Comparison of ENCODE assay signal across 10 cellular contexts in genomic region chr4:107826427-107826980, GRCh38. TPM values are rescaled to one million over a fixed set of nuclear protein-coding genes. Genes with fewer than 3 reads are reported as not detected.
DNase-seq lines count a peak whose midpoint lies in the region; ATAC-seq and TF ChIP-seq lines count a peak whose summit lies in the region.
"Had no signal": no experiment of that assay in that cellular context is flagged by ENCODE, and none has a peak within 500 bp of the region (broad histone marks: within the 10 kb centered on the region; RNA-seq: fewer than 3 reads in every experiment).

No MANE protein-coding gene starts in this region.

- intact Hi-C loops in right lobe of liver (cut with DNase I), result no loop called here
- intact Hi-C loops in activated CD4-positive, alpha-beta T cell treated with anti-CD3 and anti-CD28 coated beads for 36 hours (cut with DNase I, micrococcal nuclease), result no loop called here

- ATAC-seq in right lobe of liver (peak; percentile 23 to 42 (median 32)), thoracic aorta (ENCODE audit: insufficient number of reproducible peaks, low FRiP score, low read depth) (no peak), GM19351 (IDR thresholded peaks at IDR 0.05; ENCODE audit: unreplicated experiment) (no peak)
- no peak for ATAC-seq in activated CD4-positive, alpha-beta T cell treated with anti-CD3 and anti-CD28 coated beads for 36 hours

- peaks cover 35% of the 10 kb centered on the region for H3K4me1 Mint-ChIP-seq in chondrocyte (ENCODE audit: low read depth)
- peaks cover 10% of the 10 kb centered on the region for H3K4me1 Mint-ChIP-seq in activated CD4-positive, alpha-beta T cell treated with anti-CD3 and anti-CD28 coated beads for 36 hours

- no peaks in the 10 kb centered on the region for H3K9me3 ChIP-seq in right lobe of liver
- no peaks in the 10 kb centered on the region for H3K9me3 ChIP-seq in thoracic aorta

- TF ChIP-seq POLR2A in right lobe of liver (IDR thresholded peaks at IDR 0.05), result no peak

- H3K27ac Mint-ChIP-seq in chondrocyte (ENCODE audit: unreplicated experiment), result peak overlapping the region; percentile 8
- no peak overlapping the region for H3K27ac Mint-ChIP-seq in activated CD4-positive, alpha-beta T cell treated with anti-CD3 and anti-CD28 coated beads for 36 hours

- CTCF ChIA-PET in activated CD4-positive, alpha-beta T cell treated with anti-CD3 and anti-CD28 coated beads for 36 hours (lab: Charles Lee), result interaction anchor here (1.1 kb wide), 1 partner anchor 10 kb away, joined by 3 read pairs; no protein-coding TSS in a partner anchor

- DNase-seq in DMS153 treated with DMSO at 0.1 percent for 48 hours (lab: John Stamatoyannopoulos, UW; ENCODE audit: unreplicated experiment), result peak; percentile 38
- no peak for DNase-seq in DMS153 (lab: John Stamatoyannopoulos, UW)
- DNase-seq in chondrocyte (ENCODE audit: low spot score), result no peak
- no peak for DNase-seq in right lobe of liver
- no peak for DNase-seq in thoracic aorta (ENCODE audit: low spot score)
- DNase-seq in NCI-H1105 (lab: John Stamatoyannopoulos, UW), result no peak
- no peak for DNase-seq in activated CD4-positive, alpha-beta T cell treated with anti-CD3 and anti-CD28 coated beads for 36 hours
- DNase-seq: 8988T, amniotic stem cell had no signal

- H3K27me3 ChIP-seq in right lobe of liver, result no peaks in the 10 kb centered on the region
- no peaks in the 10 kb centered on the region for H3K27me3 ChIP-seq in thoracic aorta (replicated peaks; ENCODE audit: insufficient read depth)

- H3K36me3 Mint-ChIP-seq in chondrocyte (ENCODE audit: low read depth), result no peaks in the 10 kb centered on the region
- H3K36me3 Mint-ChIP-seq in activated CD4-positive, alpha-beta T cell treated with anti-CD3 and anti-CD28 coated beads for 36 hours (ENCODE audit: low read depth), result no peaks in the 10 kb centered on the region

- no peaks in the 10 kb centered on the region for H3K9me3 Mint-ChIP-seq in chondrocyte (ENCODE audit: low read depth)
- H3K9me3 Mint-ChIP-seq in activated CD4-positive, alpha-beta T cell treated with anti-CD3 and anti-CD28 coated beads for 36 hours (ENCODE audit: low read depth), result no peaks in the 10 kb centered on the region

- H3K27ac ChIP-seq in right lobe of liver (peak overlapping the region; percentile 79 to 93 (median 84)), thoracic aorta (peak overlapping the region; percentile 3 to 95)

- H3K4me1 ChIP-seq in right lobe of liver, result peaks cover 0 to 14% (median 4%) of the 10 kb centered on the region in 4 donors
- peaks cover 5 to 18% of the 10 kb centered on the region in 2 donors for H3K4me1 ChIP-seq in thoracic aorta (ENCODE audit: control insufficient read depth in 1 of 2, low read depth in 2 of 2)

- peak overlapping the region; percentile 67 to 87 (median 79) for H3K4me3 ChIP-seq in right lobe of liver
- peak overlapping the region; percentile 93 for H3K4me3 ChIP-seq in thoracic aorta

- H3K4me3 Mint-ChIP-seq in chondrocyte (ENCODE audit: unreplicated experiment), result peak overlapping the region; percentile 99
- H3K4me3 Mint-ChIP-seq in activated CD4-positive, alpha-beta T cell treated with anti-CD3 and anti-CD28 coated beads for 36 hours, result no peak overlapping the region

- no peaks in the 10 kb centered on the region for H3K36me3 ChIP-seq in right lobe of liver
- no peaks in the 10 kb centered on the region for H3K36me3 ChIP-seq in thoracic aorta

- WGBS in right lobe of liver (ENCODE audit: insufficient coverage, low coverage, low lambda C conversion rate, missing lambda C conversion rate), result 20% methylated on average over 5 of the region's 5 CpGs

- no peaks in the 10 kb centered on the region for H3K27me3 Mint-ChIP-seq in chondrocyte (ENCODE audit: low read depth)
- H3K27me3 Mint-ChIP-seq in activated CD4-positive, alpha-beta T cell treated with anti-CD3 and anti-CD28 coated beads for 36 hours, result peaks cover 46% of the 10 kb centered on the region

- no peak for TF ChIP-seq CTCF in chondrocyte (IDR thresholded peaks at IDR 0.05)
- TF ChIP-seq CTCF in right lobe of liver (IDR thresholded peaks at IDR 0.05), result no peak
- TF ChIP-seq CTCF in thoracic aorta (IDR thresholded peaks at IDR 0.05), result no peak

- POLR2A ChIA-PET in activated CD4-positive, alpha-beta T cell treated with anti-CD3 and anti-CD28 coated beads for 36 hours (lab: Charles Lee), result no interaction called here

RNA-seq across cellular contexts. Expression of gene SGMS2, which starts 1.8 kb away (rescaled TPM):
- total RNA-seq in chondrocyte (49.7 to 71.5 TPM (median 65.5 TPM) in 3 replicates), right lobe of liver (10 to 100 TPM; 12.3 to 67.8 (median 29.3) TPM), thoracic aorta (100 to 1,000 TPM; 119 to 231 TPM)
- 1 to 10 TPM in 1 of 2 experiments, under 1 TPM in 1; 0.84 to 1.8 TPM for total RNA-seq in activated CD4-positive, alpha-beta T cell treated with anti-CD3 and anti-CD28 coated beads for 36 hours

Comparison
In these comparisons a context has a peak if more than half of its experiments do, and no peak if none do; other contexts are left out.
1. ATAC-seq: peak in right lobe of liver (4 of 4); none in thoracic aorta (single experiment), GM19351 (single experiment) and activated CD4-positive, alpha-beta T cell treated with anti-CD3 and anti-CD28 coated beads for 36 hours (single experiment).
2. RNA of gene SGMS2, which starts 1.8 kb away (total RNA-seq): 119 to 231 TPM in thoracic aorta, 49.7 to 71.5 TPM in chondrocyte and 12.3 to 67.8 TPM in right lobe of liver; 0.84 to 1.8 TPM in activated CD4-positive, alpha-beta T cell treated with anti-CD3 and anti-CD28 coated beads for 36 hours; every median in the first group is over 4 times any median in the second.